Comparison of ENCODE assay signal across 8 cellular contexts in the genomic region with DNA sequence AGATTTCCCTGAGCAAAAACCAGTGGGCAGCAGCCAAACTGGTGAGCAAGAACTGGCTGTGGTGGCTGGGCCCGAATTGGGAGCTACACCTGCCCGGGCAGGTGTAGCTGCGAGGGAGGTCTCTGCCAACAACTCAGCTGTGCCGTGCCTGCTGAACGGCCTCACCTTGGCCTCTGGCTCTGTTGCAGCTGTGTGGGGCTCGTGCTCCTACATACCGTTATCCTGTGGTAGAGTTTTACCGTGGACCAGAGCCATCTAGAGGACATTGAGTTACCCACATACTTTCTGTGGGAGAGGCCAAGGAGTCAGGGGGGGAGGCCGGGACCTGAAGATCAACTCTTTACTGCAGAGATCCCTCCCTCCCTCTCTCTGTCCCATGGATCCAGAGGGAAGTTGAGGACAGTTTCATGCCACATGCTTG. TPM values are rescaled to one million over a fixed set of nuclear protein-coding genes. Genes with fewer than 3 reads are reported as not detected.
DNase-seq lines count a peak whose midpoint lies in the region; ATAC-seq and TF ChIP-seq lines count a peak whose summit lies in the region.
"Had no signal": no experiment of that assay in that cellular context is flagged by ENCODE, and none has a peak within 500 bp of the region (broad histone marks: within the 10 kb centered on the region; RNA-seq: fewer than 3 reads in every experiment).

No MANE protein-coding gene starts in this region.

- DNase-seq in GM10266 (ENCODE audit: extremely low spot score) (peak; percentile 26), KBM-7 (peak; percentile 47), lower lobe of right lung (no peak), NOMO-1 (lab: John Stamatoyannopoulos, UW; ENCODE audit: unreplicated experiment in 2 of 2) (no peak), DMS79 treated with DMSO at 0.1 percent for 48 hours (lab: John Stamatoyannopoulos, UW) (no peak)
- peak; percentile 29 for DNase-seq in activated CD4-positive, alpha-beta T cell treated with anti-CD3 and anti-CD28 coated beads, Interleukin-2, amount 10 ng/mL, durations not matched to agents 7 days and 5 days

- peaks cover 22% of the 10 kb centered on the region for H3K4me1 Mint-ChIP-seq in activated CD4-positive, alpha-beta T cell treated with anti-CD3 and anti-CD28 coated beads, Interleukin-2, amount 10 ng/mL, durations not matched to agents 7 days and 5 days

- TF ChIP-seq CTCF in GM10266 (IDR thresholded peaks at IDR 0.05; ENCODE audit: control insufficient read depth, insufficient read depth, low read depth, missing control alignments) (peak; percentile 30), lower lobe of right lung (IDR thresholded peaks at IDR 0.05) (peak; percentile 27)

- H3K9me3 Mint-ChIP-seq in activated CD4-positive, alpha-beta T cell treated with anti-CD3 and anti-CD28 coated beads, Interleukin-2, amount 10 ng/mL, durations not matched to agents 7 days and 5 days: no peaks in the 10 kb centered on the region

- CTCF ChIA-PET in activated CD4-positive, alpha-beta T cell treated with anti-CD3 and anti-CD28 coated beads, Interleukin-2, amount 10 ng/mL, durations not matched to agents 7 days and 5 days (lab: Charles Lee): interaction anchor here (0.5 to 1.6 kb wide), 3 partner anchors 8 to 56 kb away, joined by 3 to 4 read pairs (median 3); a partner anchor contains a TSS

- H3K36me3 Mint-ChIP-seq in activated CD4-positive, alpha-beta T cell treated with anti-CD3 and anti-CD28 coated beads, Interleukin-2, amount 10 ng/mL, durations not matched to agents 7 days and 5 days (ENCODE audit: low read depth): no peaks in the 10 kb centered on the region

- no peaks in the 10 kb centered on the region for H3K36me3 ChIP-seq in lower lobe of right lung

- POLR2A ChIA-PET in activated CD4-positive, alpha-beta T cell treated with anti-CD3 and anti-CD28 coated beads, Interleukin-2, amount 10 ng/mL, durations not matched to agents 7 days and 5 days (lab: Charles Lee): no interaction called here

- no peaks in the 10 kb centered on the region for H3K27me3 ChIP-seq in lower lobe of right lung (ENCODE audit: low read depth)

- H3K4me3 ChIP-seq in lower lobe of right lung: no peak overlapping the region
- H3K4me3 ChIP-seq: SK-N-MC had no signal

- H3K4me1 ChIP-seq in lower lobe of right lung: no peaks in the 10 kb centered on the region

- H3K9me3 ChIP-seq in lower lobe of right lung: no peaks in the 10 kb centered on the region

- intact Hi-C loops in lower lobe of right lung (cut with DNase I): no loop called here

- H3K27me3 Mint-ChIP-seq in activated CD4-positive, alpha-beta T cell treated with anti-CD3 and anti-CD28 coated beads, Interleukin-2, amount 10 ng/mL, durations not matched to agents 7 days and 5 days: no peaks in the 10 kb centered on the region

- in situ Hi-C loops in KBM-7 (cut with MboI; ENCODE audit: low pct_unique_long_range_greater_than_20kb, low sequenced_read_pairs): no loop called here

- H3K27ac ChIP-seq in lower lobe of right lung: no peak overlapping the region
- H3K27ac ChIP-seq: SK-N-MC had no signal

- no peak overlapping the region for H3K27ac Mint-ChIP-seq in activated CD4-positive, alpha-beta T cell treated with anti-CD3 and anti-CD28 coated beads, Interleukin-2, amount 10 ng/mL, durations not matched to agents 7 days and 5 days

- peak; percentile 70 for ATAC-seq in GM21390 (IDR thresholded peaks at IDR 0.05; ENCODE audit: unreplicated experiment)
- ATAC-seq in lower lobe of right lung: peak; percentile 61 to 69

- H3K4me3 Mint-ChIP-seq in activated CD4-positive, alpha-beta T cell treated with anti-CD3 and anti-CD28 coated beads, Interleukin-2, amount 10 ng/mL, durations not matched to agents 7 days and 5 days: no peak overlapping the region

RNA-seq across cellular contexts. Expression of a gene that starts 8.0 kb away (rescaled TPM):
- total RNA-seq in activated CD4-positive, alpha-beta T cell treated with anti-CD3 and anti-CD28 coated beads, Interleukin-2, amount 10 ng/mL, durations not matched to agents 7 days and 5 days: 10 to 100 TPM; 12.2 to 13.0 TPM
- total RNA-seq in lower lobe of right lung: 5.1 TPM

Comparison
In these comparisons a context has a peak if more than half of its experiments do, and no peak if none do; other contexts are left out.
1. DNase-seq: peak in GM10266 (single experiment), KBM-7 (single experiment) and activated CD4-positive, alpha-beta T cell treated with anti-CD3 and anti-CD28 coated beads, Interleukin-2, amount 10 ng/mL, durations not matched to agents 7 days and 5 days (single experiment); none in lower lobe of right lung (single experiment), NOMO-1 (0 of 2) and DMS79 treated with DMSO at 0.1 percent for 48 hours (single experiment).